Comparison of ENCODE assay signal across 25 cellular contexts in genomic region chr5:150274811-150275210, GRCh38. TPM values are rescaled to one million over a fixed set of nuclear protein-coding genes. Genes with fewer than 3 reads are reported as not detected.
A peak's percentile ranks its signal among the peaks of the same experiment; 100 is the strongest.
DNase-seq lines count a peak whose midpoint lies in the region; ATAC-seq and TF ChIP-seq lines count a peak whose summit lies in the region.
"Had no signal": no experiment of that assay in that cellular context is flagged by ENCODE, and none has a peak within 500 bp of the region (broad histone marks: within the 10 kb centered on the region; RNA-seq: fewer than 3 reads in every experiment).

No MANE protein-coding gene starts in this region.

- H3K27ac ChIP-seq in esophagus squamous epithelium (no peak overlapping the region), smooth muscle cell (ENCODE audit: low read depth) (no peak overlapping the region), osteoblast (ENCODE audit: low read depth, low read length) (no peak overlapping the region)
- H3K27ac ChIP-seq: BLaER1 had no signal

- H3K4me1 Mint-ChIP-seq in activated T-helper 17 cell treated with anti-CD3 and anti-CD28 coated beads, Interleukin-2, amount 50 U/mL, for 72 hours: no peaks in the 10 kb centered on the region
- peaks cover 37% of the 10 kb centered on the region for H3K4me1 Mint-ChIP-seq in nephron progenitor cell
- H3K4me1 Mint-ChIP-seq: CD4-positive, CD25-positive, alpha-beta regulatory T cell; CD8-positive, alpha-beta memory T cell had no signal

- intact Hi-C loops in esophagus squamous epithelium (cut with DNase I): loop anchor here (10.0 kb wide), 2 partner anchors 80 to 160 kb away; partner anchors contain the start of gene TCOF1

- H3K9me3 ChIP-seq in esophagus squamous epithelium: no peaks in the 10 kb centered on the region
- no peaks in the 10 kb centered on the region for H3K9me3 ChIP-seq in smooth muscle cell (replicated peaks; ENCODE audit: low read depth)
- H3K9me3 ChIP-seq in osteoblast (ENCODE audit: low read depth, low read length): no peaks in the 10 kb centered on the region
- H3K9me3 ChIP-seq: BE2C, BLaER1 had no signal

- DNase-seq in cerebellar cortex (ENCODE audit: low spot score) (peak; percentile 63), nephron progenitor cell (no peak), NCI-H748 treated with DMSO at 0.1 percent for 48 hours (lab: John Stamatoyannopoulos, UW) (no peak), esophagus squamous epithelium (lab: John Stamatoyannopoulos, UW) (no peak), smooth muscle cell (lab: John Stamatoyannopoulos, UW; ENCODE audit: unreplicated experiment) (no peak), osteoblast (ENCODE audit: insufficient read length, low spot score, missing footprints) (no peak)
- DNase-seq: 8988T; ACHN; BE2C; C1 segment of cervical spinal cord; CD4-positive, alpha-beta memory T cell; CD4-positive, CD25-positive, alpha-beta regulatory T cell; CD8-positive, alpha-beta memory T cell; COR-L47; DMS 273 treated with DMSO at 0.1 percent for 48 hours; DMS153; DMS53; DMS79; DND-41; EL; GF-D8 had no signal

- TF ChIP-seq CTCF in nephron progenitor cell (IDR thresholded peaks at IDR 0.05) (no peak), esophagus squamous epithelium (IDR thresholded peaks at IDR 0.05) (no peak), smooth muscle cell (IDR thresholded peaks at IDR 0.05; ENCODE audit: borderline replicate concordance, insufficient read depth, poor library complexity, severe bottlenecking) (no peak), osteoblast (IDR thresholded peaks at IDR 0.05; ENCODE audit: extremely low read depth, low read depth, low read length) (no peak)

- peak overlapping the region; percentile 71 for H3K27ac Mint-ChIP-seq in activated T-helper 17 cell treated with anti-CD3 and anti-CD28 coated beads, Interleukin-2, amount 50 U/mL, for 72 hours
- H3K27ac Mint-ChIP-seq in nephron progenitor cell: peak overlapping the region; percentile 64
- H3K27ac Mint-ChIP-seq: CD14-positive monocyte; CD4-positive, alpha-beta memory T cell; CD4-positive, CD25-positive, alpha-beta regulatory T cell; CD8-positive, alpha-beta memory T cell had no signal

- WGBS in esophagus squamous epithelium, 2 donors: 81 to 90% methylated on average over 3 of the region's 4 CpGs
- WGBS in smooth muscle cell (ENCODE audit: low lambda C conversion rate): 74% methylated on average over 4 of the region's 4 CpGs

- H3K9ac ChIP-seq in smooth muscle cell (ENCODE audit: low read depth): no peak overlapping the region
- H3K9ac ChIP-seq: BLaER1 had no signal

- H3K27me3 ChIP-seq in esophagus squamous epithelium: peaks cover 0 to 4% (median 0%) of the 10 kb centered on the region in 4 donors
- no peaks in the 10 kb centered on the region for H3K27me3 ChIP-seq in smooth muscle cell (ENCODE audit: low read depth)
- H3K27me3 ChIP-seq in osteoblast (ENCODE audit: insufficient read depth, low read length): no peaks in the 10 kb centered on the region
- H3K27me3 ChIP-seq: BE2C, BLaER1 had no signal

- H4K20me1 ChIP-seq in smooth muscle cell (ENCODE audit: low read depth) (no peaks in the 10 kb centered on the region), osteoblast (ENCODE audit: insufficient read depth, low read length) (no peaks in the 10 kb centered on the region)
- H4K20me1 ChIP-seq: BLaER1 had no signal

- no peak overlapping the region for H2AFZ ChIP-seq in smooth muscle cell (ENCODE audit: low read depth)
- H2AFZ ChIP-seq in osteoblast (ENCODE audit: low read length): no peak overlapping the region

- no peak overlapping the region for H3K4me2 ChIP-seq in smooth muscle cell
- no peak overlapping the region for H3K4me2 ChIP-seq in osteoblast (ENCODE audit: insufficient read depth, low read length)
- H3K4me2 ChIP-seq: BLaER1 had no signal

- H3K79me2 ChIP-seq in smooth muscle cell (ENCODE audit: low read depth) (no peaks in the 10 kb centered on the region), osteoblast (ENCODE audit: insufficient read depth, low read length) (no peaks in the 10 kb centered on the region)

- peaks cover 0 to 8% (median 0%) of the 10 kb centered on the region in 3 donors for H3K4me1 ChIP-seq in esophagus squamous epithelium
- no peaks in the 10 kb centered on the region for H3K4me1 ChIP-seq in smooth muscle cell (ENCODE audit: low read depth)
- H3K4me1 ChIP-seq in osteoblast (ENCODE audit: insufficient read depth, low read length): peaks cover 18% of the 10 kb centered on the region

- H3K4me3 ChIP-seq in esophagus squamous epithelium (no peak overlapping the region), smooth muscle cell (no peak overlapping the region), osteoblast (ENCODE audit: insufficient read depth, low read length) (no peak overlapping the region)
- H3K4me3 ChIP-seq: BLaER1 had no signal

- H3K36me3 Mint-ChIP-seq in activated T-helper 17 cell treated with anti-CD3 and anti-CD28 coated beads, Interleukin-2, amount 50 U/mL, for 72 hours (ENCODE audit: low read depth): no peaks in the 10 kb centered on the region
- H3K36me3 Mint-ChIP-seq in nephron progenitor cell (ENCODE audit: low read depth): no peaks in the 10 kb centered on the region
- H3K36me3 Mint-ChIP-seq: CD14-positive monocyte; CD4-positive, alpha-beta memory T cell; CD4-positive, CD25-positive, alpha-beta regulatory T cell; CD8-positive, alpha-beta memory T cell had no signal

- ATAC-seq in activated T-helper 17 cell treated with anti-CD3 and anti-CD28 coated beads, Interleukin-2, amount 50 U/mL, for 72 hours (replicated peaks): no peak

- no peaks in the 10 kb centered on the region for H3K36me3 ChIP-seq in esophagus squamous epithelium
- H3K36me3 ChIP-seq in smooth muscle cell (ENCODE audit: low read depth): no peaks in the 10 kb centered on the region
- H3K36me3 ChIP-seq in osteoblast (ENCODE audit: insufficient read depth, low read length): no peaks in the 10 kb centered on the region
- H3K36me3 ChIP-seq: BE2C, BLaER1 had no signal

- H3K9me3 Mint-ChIP-seq in activated T-helper 17 cell treated with anti-CD3 and anti-CD28 coated beads, Interleukin-2, amount 50 U/mL, for 72 hours: no peaks in the 10 kb centered on the region
- H3K9me3 Mint-ChIP-seq in nephron progenitor cell: no peaks in the 10 kb centered on the region
- H3K9me3 Mint-ChIP-seq: CD4-positive, alpha-beta memory T cell; CD8-positive, alpha-beta memory T cell had no signal

- TF ChIP-seq POLR2A in esophagus squamous epithelium (IDR thresholded peaks at IDR 0.05): no peak

- H3F3A ChIP-seq in smooth muscle cell (ENCODE audit: low read depth): no peaks in the 10 kb centered on the region

- H3K4me3 Mint-ChIP-seq in activated T-helper 17 cell treated with anti-CD3 and anti-CD28 coated beads, Interleukin-2, amount 50 U/mL, for 72 hours: no peak overlapping the region
- H3K4me3 Mint-ChIP-seq in nephron progenitor cell: no peak overlapping the region
- H3K4me3 Mint-ChIP-seq: CD14-positive monocyte; CD4-positive, alpha-beta memory T cell; CD4-positive, CD25-positive, alpha-beta regulatory T cell; CD8-positive, alpha-beta memory T cell had no signal

- peaks cover 14% of the 10 kb centered on the region for H3K27me3 Mint-ChIP-seq in activated T-helper 17 cell treated with anti-CD3 and anti-CD28 coated beads, Interleukin-2, amount 50 U/mL, for 72 hours
- H3K27me3 Mint-ChIP-seq in nephron progenitor cell (ENCODE audit: low read depth, poor library complexity): peaks cover 9% of the 10 kb centered on the region

RNA-seq across cellular contexts. Expression of gene CAMK2A, which starts 14.8 kb away (rescaled TPM):
- total RNA-seq in activated T-helper 17 cell treated with anti-CD3 and anti-CD28 coated beads, Interleukin-2, amount 50 U/mL, for 72 hours: not detected
- total RNA-seq in esophagus squamous epithelium: under 1 TPM in 1 of 4 donors, not detected in 3; 0.04 TPM
- 1.6 and 2.2 TPM in 2 replicates for total RNA-seq in smooth muscle cell
- 0.83 and 1.1 TPM in 2 replicates for polyA plus RNA-seq in smooth muscle cell
- total RNA-seq in osteoblast: 0.36 and 0.88 TPM in 2 replicates
- total RNA-seq: A673; CD4-positive, alpha-beta memory T cell; CD4-positive, CD25-positive, alpha-beta regulatory T cell; CD8-positive, alpha-beta memory T cell had no signal
- polyA plus RNA-seq: CD14-positive monocyte; CD4-positive, alpha-beta memory T cell; CD4-positive, CD25-positive, alpha-beta regulatory T cell; CD8-positive, alpha-beta memory T cell had no signal

RNA-seq across cellular contexts. Expression of gene ARSI, which starts 27.9 kb away (rescaled TPM):
- total RNA-seq in activated T-helper 17 cell treated with anti-CD3 and anti-CD28 coated beads, Interleukin-2, amount 50 U/mL, for 72 hours: not detected
- total RNA-seq in esophagus squamous epithelium: 1 to 10 TPM; 2.1 to 7.2 (median 5.1) TPM
- 68.9 and 72.8 TPM in 2 replicates for total RNA-seq in smooth muscle cell
- polyA plus RNA-seq in smooth muscle cell: 55.9 and 87.6 TPM in 2 replicates
- total RNA-seq in osteoblast: 4.7 and 6.5 TPM in 2 replicates
- total RNA-seq: CD4-positive, alpha-beta memory T cell; CD4-positive, CD25-positive, alpha-beta regulatory T cell; CD8-positive, alpha-beta memory T cell had no signal
- polyA plus RNA-seq: CD14-positive monocyte; CD4-positive, alpha-beta memory T cell; CD4-positive, CD25-positive, alpha-beta regulatory T cell; CD8-positive, alpha-beta memory T cell had no signal
